In genomic region chr2:158378926-158379325, GRCh38 we compare ENCODE assay signal across 20 cellular contexts.
"Had no signal": no experiment of that assay in that cellular context is flagged by ENCODE, and none has a peak within 500 bp of the region (broad histone marks: within the 10 kb centered on the region; RNA-seq: fewer than 3 reads in every experiment).

No MANE protein-coding gene starts in this region.

- DNase-seq: Kasumi-1, MM.1S, NCI-H1048, NCI-H1105, NCI-H1417, NCI-H1436 treated with DMSO at 0.1 percent for 48 hours, NCI-H1694, NCI-H187 treated with DMSO at 0.1 percent for 48 hours, NCI-H2029 treated with DMSO at 0.1 percent for 48 hours, NCI-H2171 treated with DMSO at 0.1 percent for 48 hours, NCI-H2227 treated with DMSO at 0.1 percent for 48 hours, NCI-H524, NCI-H526 treated with DMSO at 0.1 percent for 48 hours, NCI-H748 treated with DMSO at 0.1 percent for 48 hours, RPMI8226, SHP77, SK-N-SH, SW 1271, T-cell had no signal

- H3K4me3 ChIP-seq: K562 had no signal

- H3K9me3 ChIP-seq: SK-N-SH had no signal

- ATAC-seq: K562, T-cell had no signal
